8 cellular contexts compared by ENCODE assay signal in genomic region chr4:48546336-48546735, GRCh38. TPM values are rescaled to one million over a fixed set of nuclear protein-coding genes. Genes with fewer than 3 reads are reported as not detected.
A peak's percentile ranks its signal among the peaks of the same experiment; 100 is the strongest.
DNase-seq lines count a peak whose midpoint lies in the region; ATAC-seq and TF ChIP-seq lines count a peak whose summit lies in the region.

No MANE protein-coding gene starts in this region.

- no peak overlapping the region for H3K27ac Mint-ChIP-seq in naive B cell
- H3K27ac Mint-ChIP-seq in stimulated activated naive B cell treated with anti-CD40 and anti-IgM and Interleukin-4, amounts not matched to agents 10 μg/mL and 1 μg/mL and 100 μg/mL, for 72 hours = no peak overlapping the region

- no peaks in the 10 kb centered on the region for H3K27me3 Mint-ChIP-seq in naive B cell
- H3K27me3 Mint-ChIP-seq in stimulated activated naive B cell treated with anti-CD40 and anti-IgM and Interleukin-4, amounts not matched to agents 10 μg/mL and 1 μg/mL and 100 μg/mL, for 72 hours = no peaks in the 10 kb centered on the region

- no peak overlapping the region for H3K4me3 Mint-ChIP-seq in naive B cell
- H3K4me3 Mint-ChIP-seq in stimulated activated naive B cell treated with anti-CD40 and anti-IgM and Interleukin-4, amounts not matched to agents 10 μg/mL and 1 μg/mL and 100 μg/mL, for 72 hours = no peak overlapping the region

- peak; percentile 5 for DNase-seq in AG09319 (ENCODE audit: extremely low read depth, low read depth)
- no peak for DNase-seq in GM10266 (ENCODE audit: extremely low spot score)
- peak; percentile 2 for DNase-seq in NOMO-1 treated with dmso at 0.1 percent for 144 hours (lab: John Stamatoyannopoulos, UW; ENCODE audit: unreplicated experiment)
- peak; percentile 2 for DNase-seq in cerebellum (ENCODE audit: low spot score)
- peak; percentile 3 for DNase-seq in naive B cell
- no peak for DNase-seq in stimulated activated naive B cell treated with anti-CD40 and anti-IgM and Interleukin-4, amounts not matched to agents 10 μg/mL and 1 μg/mL and 100 μg/mL, for 72 hours
- no peak for DNase-seq in cortex of kidney (lab: John Stamatoyannopoulos, UW)

- peaks cover 32 to 39% of the 10 kb centered on the region in 2 donors for H3K36me3 Mint-ChIP-seq in naive B cell
- peaks cover 28 to 47% of the 10 kb centered on the region in 2 donors for H3K36me3 Mint-ChIP-seq in stimulated activated naive B cell treated with anti-CD40 and anti-IgM and Interleukin-4, amounts not matched to agents 10 μg/mL and 1 μg/mL and 100 μg/mL, for 72 hours

- H3K4me1 Mint-ChIP-seq in naive B cell = no peaks in the 10 kb centered on the region
- H3K4me1 Mint-ChIP-seq in stimulated activated naive B cell treated with anti-CD40 and anti-IgM and Interleukin-4, amounts not matched to agents 10 μg/mL and 1 μg/mL and 100 μg/mL, for 72 hours = peaks cover 0 to 2% of the 10 kb centered on the region in 2 donors

- TF ChIP-seq CTCF in AG09319 (IDR thresholded peaks at IDR 0.05; ENCODE audit: low read depth, low read length) = peak; percentile 75
- peak; percentile 63 for TF ChIP-seq CTCF in GM10266 (IDR thresholded peaks at IDR 0.05; ENCODE audit: control insufficient read depth, insufficient read depth, low read depth, missing control alignments)

- H3K9me3 Mint-ChIP-seq in naive B cell = no peaks in the 10 kb centered on the region
- H3K9me3 Mint-ChIP-seq in stimulated activated naive B cell treated with anti-CD40 and anti-IgM and Interleukin-4, amounts not matched to agents 10 μg/mL and 1 μg/mL and 100 μg/mL, for 72 hours = no peaks in the 10 kb centered on the region

- no peak for ATAC-seq in naive B cell (ENCODE audit: low read depth in 2 of 2)
- ATAC-seq in stimulated activated naive B cell treated with anti-CD40 and anti-IgM and Interleukin-4, amounts not matched to agents 10 μg/mL and 1 μg/mL and 100 μg/mL, for 72 hours (replicated peaks) = no peak
- no peak for ATAC-seq in GM19455 (IDR thresholded peaks at IDR 0.05; ENCODE audit: unreplicated experiment)

RNA-seq across cellular contexts. Expression of gene ZAR1, which starts 56.3 kb away (rescaled TPM):
- total RNA-seq in cerebellum = 0.27 TPM
- not detected for polyA plus RNA-seq in naive B cell (ENCODE audit: low read depth in 6 of 6)

Comparison
In these comparisons a context has a peak if more than half of its experiments do, and no peak if none do; other contexts are left out.
1. DNase-seq: peak in AG09319 (single experiment), NOMO-1 treated with dmso at 0.1 percent for 144 hours (single experiment), cerebellum (single experiment) and naive B cell (single experiment); none in GM10266 (single experiment), stimulated activated naive B cell treated with anti-CD40 and anti-IgM and Interleukin-4, amounts not matched to agents 10 μg/mL and 1 μg/mL and 100 μg/mL, for 72 hours (single experiment) and cortex of kidney (single experiment).